16 cellular contexts compared by ENCODE assay signal in genomic region chr3:30188713-30189112, GRCh38.
DNase-seq lines count a peak whose midpoint lies in the region; TF ChIP-seq lines count a peak whose summit lies in the region.
"Had no signal": no experiment of that assay in that cellular context is flagged by ENCODE, and none has a peak within 500 bp of the region (broad histone marks: within the 10 kb centered on the region; RNA-seq: fewer than 3 reads in every experiment).

No MANE protein-coding gene starts in this region.

- H3K4me3 Mint-ChIP-seq in neural progenitor cell = no peak overlapping the region
- H3K4me3 Mint-ChIP-seq: activated CD4-positive, alpha-beta T cell treated with anti-CD3 and anti-CD28 coated beads, Interleukin-2, amount 10 ng/mL, durations not matched to agents 7 days and 5 days; H9; immature natural killer cell; nephron; T-helper 1 cell treated with Interleukin-12 subunit alpha and Interleukin-12 subunit beta and Interleukin-4 antibody, amounts not matched to agents 30 μg/mL and 1 μg/mL, for 36 hours had no signal

- no peaks in the 10 kb centered on the region for H4K20me1 ChIP-seq in neural progenitor cell (ENCODE audit: low read depth)
- H4K20me1 ChIP-seq: BLaER1 treated with 17β-estradiol and CSF1 and Interleukin-3, amounts not matched to agents 10 nM and 100 nM had no signal

- no peak overlapping the region for H3K9ac ChIP-seq in neural progenitor cell
- H3K9ac ChIP-seq: BLaER1 treated with 17β-estradiol and CSF1 and Interleukin-3, amounts not matched to agents 10 nM and 100 nM had no signal

- H3K27ac ChIP-seq in neural progenitor cell = no peak overlapping the region
- H3K27ac ChIP-seq: BLaER1 treated with 17β-estradiol and CSF1 and Interleukin-3, amounts not matched to agents 10 nM and 100 nM had no signal

- no peaks in the 10 kb centered on the region for H3K4me1 ChIP-seq in neural progenitor cell

- H3K4me2 ChIP-seq in neural progenitor cell = no peak overlapping the region
- H3K4me2 ChIP-seq: BLaER1 treated with 17β-estradiol and CSF1 and Interleukin-3, amounts not matched to agents 10 nM and 100 nM had no signal

- H3K36me3 Mint-ChIP-seq in neural progenitor cell = no peaks in the 10 kb centered on the region
- H3K36me3 Mint-ChIP-seq: immature natural killer cell had no signal

- no peaks in the 10 kb centered on the region for H3K27me3 ChIP-seq in neural progenitor cell
- H3K27me3 ChIP-seq: BLaER1 treated with 17β-estradiol and CSF1 and Interleukin-3, amounts not matched to agents 10 nM and 100 nM had no signal

- H3K36me3 ChIP-seq in neural progenitor cell = no peaks in the 10 kb centered on the region
- H3K36me3 ChIP-seq: BLaER1 treated with 17β-estradiol and CSF1 and Interleukin-3, amounts not matched to agents 10 nM and 100 nM had no signal

- H3K27ac Mint-ChIP-seq in neural progenitor cell = no peak overlapping the region
- H3K27ac Mint-ChIP-seq: activated CD4-positive, alpha-beta T cell treated with anti-CD3 and anti-CD28 coated beads, Interleukin-2, amount 10 ng/mL, durations not matched to agents 7 days and 5 days; H9; immature natural killer cell; T-helper 1 cell treated with Interleukin-12 subunit alpha and Interleukin-12 subunit beta and Interleukin-4 antibody, amounts not matched to agents 30 μg/mL and 1 μg/mL, for 36 hours had no signal

- no peaks in the 10 kb centered on the region for H3K9me3 ChIP-seq in neural progenitor cell (ENCODE audit: low read depth)
- H3K9me3 ChIP-seq: BLaER1 treated with 17β-estradiol and CSF1 and Interleukin-3, amounts not matched to agents 10 nM and 100 nM had no signal

- H3K4me1 Mint-ChIP-seq in neural progenitor cell = peaks cover 6% of the 10 kb centered on the region
- H3K4me1 Mint-ChIP-seq: activated CD4-positive, alpha-beta T cell treated with anti-CD3 and anti-CD28 coated beads, Interleukin-2, amount 10 ng/mL, durations not matched to agents 7 days and 5 days; immature natural killer cell had no signal

- no peaks in the 10 kb centered on the region for H3K9me3 Mint-ChIP-seq in neural progenitor cell
- H3K9me3 Mint-ChIP-seq: activated CD4-positive, alpha-beta T cell treated with anti-CD3 and anti-CD28 coated beads, Interleukin-2, amount 10 ng/mL, durations not matched to agents 7 days and 5 days; H9; immature natural killer cell; T-helper 1 cell treated with Interleukin-12 subunit alpha and Interleukin-12 subunit beta and Interleukin-4 antibody, amounts not matched to agents 30 μg/mL and 1 μg/mL, for 36 hours had no signal

- no peaks in the 10 kb centered on the region for H3K27me3 Mint-ChIP-seq in neural progenitor cell (ENCODE audit: insufficient read depth, low read depth)

- in situ Hi-C loops in SK-MEL-5 (cut with HindIII; ENCODE audit: low pct_unique_long_range_greater_than_20kb, low sequenced_read_pairs) = no loop called here

- H3K4me3 ChIP-seq in neural progenitor cell = no peak overlapping the region
- H3K4me3 ChIP-seq: BLaER1 treated with 17β-estradiol and CSF1 and Interleukin-3, amounts not matched to agents 10 nM and 100 nM had no signal

- DNase-seq in DMS79 (lab: John Stamatoyannopoulos, UW) (peak; percentile 0), NCI-H1694 (lab: John Stamatoyannopoulos, UW) (peak; percentile 78), SK-MEL-5 (ENCODE audit: low read depth, low spot score) (peak; percentile 18), islet precursor cell (peak; percentile 91), neural progenitor cell (ENCODE audit: low spot score) (no peak)
- no peak for DNase-seq in activated naive CD4-positive, alpha-beta T cell (lab: John Stamatoyannopoulos, UW)
- DNase-seq in activated CD8-positive, alpha-beta memory T cell treated with anti-CD3 and anti-CD28 coated beads, Interleukin-2, amount 50 U/mL, for 48 hours = no peak
- DNase-seq in activated CD8-positive, alpha-beta memory T cell treated with anti-CD3 and anti-CD28 coated beads for 24 hours = no peak
- DNase-seq: activated CD4-positive, alpha-beta T cell treated with anti-CD3 and anti-CD28 coated beads, Interleukin-2, amount 10 ng/mL, durations not matched to agents 7 days and 5 days; activated effector memory CD4-positive, alpha-beta T cell treated with anti-CD3 and anti-CD28 coated beads, Interleukin-2, amount 50 U/mL, for 16 hours; H9; immature natural killer cell; NK-92 treated with Interleukin-12 subunit alpha and Interleukin-12 subunit beta, amount 100 ng/mL, for 24 hours had no signal

- TF ChIP-seq CTCF in neural progenitor cell (IDR thresholded peaks at IDR 0.05) = no peak

- no peak overlapping the region for H2AFZ ChIP-seq in neural progenitor cell (replicated peaks)

- H3K79me2 ChIP-seq in neural progenitor cell (ENCODE audit: low read depth) = no peaks in the 10 kb centered on the region

- H3F3A ChIP-seq in neural progenitor cell (ENCODE audit: low read depth) = no peaks in the 10 kb centered on the region

Comparison
In these comparisons a context has a peak if more than half of its experiments do, and no peak if none do; other contexts are left out.
1. DNase-seq: peak in DMS79 (single experiment), NCI-H1694 (single experiment), SK-MEL-5 (single experiment) and islet precursor cell (single experiment); none in activated naive CD4-positive, alpha-beta T cell (0 of 4), activated CD8-positive, alpha-beta memory T cell treated with anti-CD3 and anti-CD28 coated beads, Interleukin-2, amount 50 U/mL, for 48 hours (single experiment), activated CD8-positive, alpha-beta memory T cell treated with anti-CD3 and anti-CD28 coated beads for 24 hours (single experiment) and neural progenitor cell (single experiment).